ENCODE assay signal across 11 cellular contexts in genomic region chr1:109636201-109636952, GRCh38. TPM values are rescaled to one million over a fixed set of nuclear protein-coding genes. Genes with fewer than 3 reads are reported as not detected.
DNase-seq lines count a peak whose midpoint lies in the region; ATAC-seq and TF ChIP-seq lines count a peak whose summit lies in the region.
"Had no signal": no experiment of that assay in that cellular context is flagged by ENCODE, and none has a peak within 500 bp of the region (broad histone marks: within the 10 kb centered on the region; RNA-seq: fewer than 3 reads in every experiment).

No MANE protein-coding gene starts in this region.

- H2BK120ac ChIP-seq in trophoblast cell (ENCODE audit: insufficient read depth, low read length, poor library complexity) = no peak overlapping the region

- no peak overlapping the region for H3K4ac ChIP-seq in trophoblast cell (ENCODE audit: low read depth, low read length)

- H2AK5ac ChIP-seq in trophoblast cell (ENCODE audit: low read length) = no peak overlapping the region

- H3K9ac ChIP-seq in GM23248 (no peak overlapping the region), trophoblast cell (ENCODE audit: low read length) (no peak overlapping the region)

- peaks cover 23% of the 10 kb centered on the region for H3F3A ChIP-seq in GM23248 (ENCODE audit: insufficient read depth)

- ATAC-seq in Panc1 (no peak), foreskin keratinocyte (peak; percentile 39)

- no peak overlapping the region for H4K12ac ChIP-seq in trophoblast cell (ENCODE audit: low read depth, low read length)

- intact Hi-C loops in Panc1 (cut with micrococcal nuclease; ENCODE audit: unreplicated experiment) = no loop called here

- no TSS peak for BruUV-seq in Panc1 (replicated peaks; lab: Mats Ljungman, UMichigan)

- no peak overlapping the region for H2BK5ac ChIP-seq in trophoblast cell (ENCODE audit: low read depth, low read length, poor library complexity)

- POLR2A ChIA-PET in Panc1 (lab: Charles Lee) = interaction anchor here (0.6 kb wide), 1 partner anchor 138 kb away, joined by 3 read pairs; no protein-coding TSS in a partner anchor

- no peak overlapping the region for H4K8ac ChIP-seq in trophoblast cell (ENCODE audit: low read depth, low read length)

- TF ChIP-seq CTCF in Panc1 (IDR thresholded peaks at IDR 0.05) (no peak), foreskin keratinocyte (conservative IDR thresholded peaks at IDR 0.05) (no peak)

- H3K4me1 ChIP-seq in GM23248 (ENCODE audit: insufficient read depth) = peaks cover 13% of the 10 kb centered on the region
- H3K4me1 ChIP-seq in Panc1 (ENCODE audit: control insufficient read depth, insufficient read depth, low read length) = no peaks in the 10 kb centered on the region; the same call in none of the 2 replicates
- H3K4me1 ChIP-seq in foreskin keratinocyte = no peaks in the 10 kb centered on the region
- peaks cover 3 to 9% of the 10 kb centered on the region in 2 experiments for H3K4me1 ChIP-seq in trophoblast cell (ENCODE audit: control insufficient read depth in 1 of 2, insufficient read depth in 2 of 2, low read length in 2 of 2)

- no peak overlapping the region for H2BK12ac ChIP-seq in trophoblast cell (ENCODE audit: low read length)

- CTCF ChIA-PET in Panc1 (lab: Charles Lee) = no interaction called here

- H3K27ac ChIP-seq in GM23248 = peak overlapping the region; percentile 13; the same call in 1 of the 2 replicates
- peak overlapping the region; percentile 17; the same call in 1 of the 2 replicates for H3K27ac ChIP-seq in Panc1 (ENCODE audit: low read length)
- no peak overlapping the region for H3K27ac ChIP-seq in foreskin keratinocyte
- no peak overlapping the region for H3K27ac ChIP-seq in trophoblast cell (ENCODE audit: low read depth, low read length)

- H3K79me2 ChIP-seq in GM23248 (ENCODE audit: insufficient read depth) (no peaks in the 10 kb centered on the region), trophoblast cell (ENCODE audit: control insufficient read depth, insufficient read depth, low read length, poor library complexity) (no peaks in the 10 kb centered on the region)

- H3K9me3 ChIP-seq in GM23248 (ENCODE audit: low read depth) (no peaks in the 10 kb centered on the region), Panc1 (ENCODE audit: control insufficient read depth, insufficient read depth, low read depth, low read length) (no peaks in the 10 kb centered on the region), trophoblast cell (ENCODE audit: insufficient read depth, low read depth, low read length) (no peaks in the 10 kb centered on the region)

- peaks cover 2% of the 10 kb centered on the region; the same call in 1 of the 2 replicates for H3K36me3 ChIP-seq in GM23248 (ENCODE audit: low read depth)
- no peaks in the 10 kb centered on the region for H3K36me3 ChIP-seq in Panc1 (ENCODE audit: control insufficient read depth, insufficient read depth, low read length)
- H3K36me3 ChIP-seq in trophoblast cell (ENCODE audit: control insufficient read depth in 1 of 2, insufficient read depth in 2 of 2, low read length in 2 of 2) = peaks cover 4 to 7% of the 10 kb centered on the region in 2 experiments

- no peaks in the 10 kb centered on the region for H3K27me3 ChIP-seq in GM23248 (replicated peaks; ENCODE audit: insufficient read depth)
- no peaks in the 10 kb centered on the region for H3K27me3 ChIP-seq in Panc1 (ENCODE audit: control insufficient read depth, insufficient read depth, low read length)
- no peaks in the 10 kb centered on the region for H3K27me3 ChIP-seq in foreskin keratinocyte
- no peaks in the 10 kb centered on the region for H3K27me3 ChIP-seq in trophoblast cell (ENCODE audit: insufficient read depth, low read length)

- WGBS in GM23248 (ENCODE audit: low coverage in 1 of 2, low lambda C conversion rate in 2 of 2, missing lambda C conversion rate in 2 of 2), 2 experiments = 39 to 41% methylated on average over 9 of the region's 9 CpGs
- no CpG with 5 or more reads among the region's 9 CpGs for WGBS in trophoblast cell (ENCODE audit: extremely low coverage, insufficient coverage, insufficient read length)

- no peak overlapping the region for H3K23ac ChIP-seq in trophoblast cell (ENCODE audit: low read length)

- H3K4me2 ChIP-seq in GM23248 (ENCODE audit: unreplicated experiment) = peak overlapping the region; percentile 9
- H3K4me2 ChIP-seq in trophoblast cell (ENCODE audit: low read length) = no peak overlapping the region

- no peaks in the 10 kb centered on the region for H3K79me1 ChIP-seq in trophoblast cell (ENCODE audit: low read length)

- no peak overlapping the region for H3K14ac ChIP-seq in trophoblast cell (ENCODE audit: low read length)

- H3K18ac ChIP-seq in trophoblast cell (ENCODE audit: low read length) = no peak overlapping the region

- in situ Hi-C loops in GM23248 (cut with MboI) (no loop called here), Panc1 (cut with HindIII; ENCODE audit: low pct_unique_long_range_greater_than_20kb, low sequenced_read_pairs) (no loop called here)

- no peaks in the 10 kb centered on the region for H3K9me2 ChIP-seq in GM23248 (ENCODE audit: insufficient read depth)

- no peak overlapping the region for H3K4me3 ChIP-seq in GM23248
- no peak overlapping the region for H3K4me3 ChIP-seq in Panc1 (ENCODE audit: low read depth in 2 of 2, low read length in 2 of 2)
- H3K4me3 ChIP-seq in trophoblast cell (ENCODE audit: low read depth, low read length) = no peak overlapping the region

- no peak overlapping the region for H2AFZ ChIP-seq in GM23248
- H2AFZ ChIP-seq in trophoblast cell (ENCODE audit: insufficient read depth, low read length, poor library complexity) = peak overlapping the region; percentile 5

- peak overlapping the region; percentile 8 for H4K91ac ChIP-seq in trophoblast cell (ENCODE audit: low read depth, low read length)

- H4K20me1 ChIP-seq in GM23248 (ENCODE audit: insufficient read depth) = no peaks in the 10 kb centered on the region

- DNase-seq in GM23248 (peak; percentile 81), Panc1 (ENCODE audit: low read depth, low spot score) (no peak), foreskin keratinocyte (peak in 1 of 2 donors; percentile 30), trophoblast cell (no peak), NCI-H1105 treated with DMSO at 0.1 percent for 48 hours (lab: John Stamatoyannopoulos, UW) (no peak), GDM1 (lab: John Stamatoyannopoulos, UW) (no peak)
- no peak for DNase-seq in stimulated activated CD4-positive, alpha-beta T cell treated with anti-CD3 and anti-CD28 coated beads, Interleukin-4, amount 100 ng/mL, for 24 hours
- no peak for DNase-seq in stimulated activated CD4-positive, alpha-beta T cell treated with anti-CD3 and anti-CD28 coated beads, Interleukin-12 subunit alpha, Interleukin-12 subunit beta, amount 100 ng/mL, for 4 hours
- DNase-seq: activated gamma-delta T cell, occipital lobe, T-helper 9 cell had no signal

RNA-seq across cellular contexts. Expression of gene AMPD2, which starts 16.7 kb away (rescaled TPM):
- 79.3 and 87.9 TPM in 2 replicates for total RNA-seq in GM23248 (2014; rRNA removed; shearing (Covaris generic))
- polyA plus RNA-seq in GM23248 (2016; fragmentation: Nextera tagmentation; extraction: Ambion mirVana) (61.1 and 61.3 TPM in 2 replicates), foreskin keratinocyte (20.2 and 20.3 TPM in 2 replicates)
- total RNA-seq in Panc1 (2021; ENCODE audit: unreplicated experiment) (85.8 TPM), foreskin keratinocyte (26.8 and 28.1 TPM in 2 replicates)
- 58.1 TPM for polyA plus RNA-seq in Panc1 (2012; ENCODE audit: insufficient read length)
- 31.5 and 36.1 TPM in 2 replicates for polyA plus RNA-seq in trophoblast cell (2013)

RNA-seq across cellular contexts. Expression of gene GNAT2, which starts 17.0 kb away (rescaled TPM):
- not detected in 2 replicates for total RNA-seq in GM23248 (2014; rRNA removed; shearing (Covaris generic))
- polyA plus RNA-seq in GM23248 (2016; fragmentation: Nextera tagmentation; extraction: Ambion mirVana) = 0.32 TPM in 1 of 2 replicates, not detected in the other
- total RNA-seq in Panc1 (2021; ENCODE audit: unreplicated experiment) = 0.44 TPM
- not detected for polyA plus RNA-seq in Panc1 (2012; ENCODE audit: insufficient read length)
- total RNA-seq in foreskin keratinocyte = not detected in 2 replicates
- polyA plus RNA-seq in foreskin keratinocyte = 0.04 and 0.09 TPM in 2 replicates
- polyA plus RNA-seq in trophoblast cell (2013) = 0.04 TPM in 1 of 2 replicates, not detected in the other
- total RNA-seq: occipital lobe had no signal

RNA-seq across cellular contexts. Expression of gene GSTM4, which starts 19.5 kb away (rescaled TPM):
- 6.2 and 7.7 TPM in 2 replicates for total RNA-seq in GM23248 (2014; rRNA removed; shearing (Covaris generic))
- 12.4 and 15.2 TPM in 2 replicates for polyA plus RNA-seq in GM23248 (2016; fragmentation: Nextera tagmentation; extraction: Ambion mirVana)
- 22.0 TPM for total RNA-seq in Panc1 (2021; ENCODE audit: unreplicated experiment)
- polyA plus RNA-seq in Panc1 (2012; ENCODE audit: insufficient read length) = 15.3 TPM
- 5.8 and 11.7 TPM in 2 replicates for total RNA-seq in foreskin keratinocyte
- polyA plus RNA-seq in foreskin keratinocyte = 10.9 and 18.2 TPM in 2 replicates
- 7.8 and 8.6 TPM in 2 replicates for polyA plus RNA-seq in trophoblast cell (2013)

RNA-seq across cellular contexts. Expression of gene GSTM2, which starts 31.5 kb away (rescaled TPM):
- total RNA-seq in GM23248 (2014; rRNA removed; shearing (Covaris generic)) = 19.7 and 27.7 TPM in 2 replicates
- 40.1 and 41.2 TPM in 2 replicates for polyA plus RNA-seq in GM23248 (2016; fragmentation: Nextera tagmentation; extraction: Ambion mirVana)
- 10.2 TPM for total RNA-seq in Panc1 (2021; ENCODE audit: unreplicated experiment)
- polyA plus RNA-seq in Panc1 (2012; ENCODE audit: insufficient read length) = 12.9 TPM
- 6.7 and 8.5 TPM in 2 replicates for total RNA-seq in foreskin keratinocyte
- 18.1 and 20.9 TPM in 2 replicates for polyA plus RNA-seq in foreskin keratinocyte
- polyA plus RNA-seq in trophoblast cell (2013) = 7.6 and 7.7 TPM in 2 replicates

RNA-seq across cellular contexts. Expression of gene GSTM1, which starts 51.2 kb away (rescaled TPM):
- total RNA-seq in GM23248 (2014; rRNA removed; shearing (Covaris generic)) = not detected in 2 replicates
- polyA plus RNA-seq in GM23248 (2016; fragmentation: Nextera tagmentation; extraction: Ambion mirVana) (not detected in 2 replicates), foreskin keratinocyte (41.0 and 45.9 TPM in 2 replicates)
- total RNA-seq in Panc1 (2021; ENCODE audit: unreplicated experiment) (not detected), foreskin keratinocyte (17.9 and 19.5 TPM in 2 replicates)
- polyA plus RNA-seq in Panc1 (2012; ENCODE audit: insufficient read length) = 0.75 TPM
- polyA plus RNA-seq in trophoblast cell (2013) = 3.6 and 3.8 TPM in 2 replicates
- total RNA-seq: occipital lobe had no signal

Comparison
In these comparisons a context has a peak if more than half of its experiments do, and no peak if none do; other contexts are left out.
1. H3K27ac ChIP-seq: peak in GM23248 (single experiment) and Panc1 (single experiment); none in foreskin keratinocyte (single experiment) and trophoblast cell (single experiment).